Comparison of ENCODE assay signal across 8 cellular contexts in genomic region chr15:40322531-40323238, GRCh38. TPM values are rescaled to one million over a fixed set of nuclear protein-coding genes. Genes with fewer than 3 reads are reported as not detected.
DNase-seq lines count a peak whose midpoint lies in the region; ATAC-seq, FAIRE-seq and TF ChIP-seq lines count a peak whose summit lies in the region.

No MANE protein-coding gene starts in this region.

- no peak for FAIRE-seq in HTR-8/SVneo (lab: Jason Lieb, UNC)

- peaks cover 2% of the 10 kb centered on the region for H3K27me3 Mint-ChIP-seq in HFFc6 (ENCODE audit: insufficient read depth)

- in situ Hi-C loops in brain microvascular endothelial cell (cut with HindIII; ENCODE audit: low pct_ligation_motif_present, low sequenced_read_pairs), result no loop called here

- H3K4me3 ChIP-seq in brain microvascular endothelial cell (ENCODE audit: low read depth, low read length), result peak overlapping the region; percentile 29

- H3K27ac ChIP-seq in 22Rv1 (peak overlapping the region; percentile 65), brain microvascular endothelial cell (no peak overlapping the region)

- peaks cover 52% of the 10 kb centered on the region for H3K4me1 Mint-ChIP-seq in HFFc6 (ENCODE audit: low read depth)

- no peaks in the 10 kb centered on the region for H3K36me3 ChIP-seq in brain microvascular endothelial cell (replicated peaks)

- H3K27me3 ChIP-seq in brain microvascular endothelial cell (replicated peaks), result no peaks in the 10 kb centered on the region

- no peak overlapping the region for H3K27ac Mint-ChIP-seq in HFFc6

- peak overlapping the region; percentile 81 for H3K4me3 Mint-ChIP-seq in HFFc6

- no peaks in the 10 kb centered on the region for H3K9me3 Mint-ChIP-seq in HFFc6

- no peak for ATAC-seq in GM18517 (IDR thresholded peaks at IDR 0.05; ENCODE audit: unreplicated experiment)

- H3K36me3 Mint-ChIP-seq in HFFc6 (ENCODE audit: low read depth), result peaks cover 11% of the 10 kb centered on the region; the same call in 1 of the 2 replicates

- TF ChIP-seq CTCF in 22Rv1 (IDR thresholded peaks at IDR 0.05), result no peak
- no peak for TF ChIP-seq CTCF in HFFc6 (IDR thresholded peaks at IDR 0.05)
- no peak for TF ChIP-seq CTCF in brain microvascular endothelial cell (IDR thresholded peaks at IDR 0.05; ENCODE audit: low read depth, low read length, missing control alignments)

- DNase-seq in HFFc6 (no peak), brain microvascular endothelial cell (no peak), mesenteric fat pad (ENCODE audit: low spot score) (peak; percentile 82), medulla oblongata (ENCODE audit: extremely low spot score) (no peak), HTR-8/SVneo (ENCODE audit: insufficient read length, low spot score) (no peak), NCI-H1694 treated with DMSO at 0.1 percent for 48 hours (lab: John Stamatoyannopoulos, UW) (no peak)

RNA-seq across cellular contexts. Expression of gene INAFM2, which starts 0.8 kb away (rescaled TPM):
- 10 to 100 TPM; 19.6 to 32.8 (median 23.4) TPM for total RNA-seq in HFFc6 (2021; fragmentation: NEBNext Ultra II Directional; extraction: Animal tissue kit (Norgen Biotek cat#: 25700))
- total RNA-seq in mesenteric fat pad, result 27.9 TPM

RNA-seq across cellular contexts. Expression of gene PLCB2, which starts 14.9 kb away (rescaled TPM):
- total RNA-seq in HFFc6 (2021; fragmentation: NEBNext Ultra II Directional; extraction: Animal tissue kit (Norgen Biotek cat#: 25700)), result 1 to 10 TPM in 1 of 6 experiments, under 1 TPM in 5; 0.12 to 1.0 (median 0.48) TPM
- total RNA-seq in mesenteric fat pad, result 31.9 TPM

RNA-seq across cellular contexts. Expression of gene CCDC9B, which starts 18.1 kb away (rescaled TPM):
- total RNA-seq in HFFc6 (2021; fragmentation: NEBNext Ultra II Directional; extraction: Animal tissue kit (Norgen Biotek cat#: 25700)), result 10 to 100 TPM; 54.3 to 92.3 (median 57.9) TPM
- total RNA-seq in mesenteric fat pad, result 10.6 TPM

RNA-seq across cellular contexts. Expression of gene PHGR1, which starts 28.1 kb away (rescaled TPM):
- not detected for total RNA-seq in HFFc6 (2021; fragmentation: NEBNext Ultra II Directional; extraction: Animal tissue kit (Norgen Biotek cat#: 25700))
- total RNA-seq in mesenteric fat pad, result 2.7 TPM

RNA-seq across cellular contexts. Expression of gene DISP2, which starts 35.3 kb away (rescaled TPM):
- under 1 TPM; 0.03 to 0.26 (median 0.21) TPM for total RNA-seq in HFFc6 (2021; fragmentation: NEBNext Ultra II Directional; extraction: Animal tissue kit (Norgen Biotek cat#: 25700))
- 0.26 TPM for total RNA-seq in mesenteric fat pad

Comparison
In these comparisons a context has a peak if more than half of its experiments do, and no peak if none do; other contexts are left out.
1. RNA of gene PLCB2, which starts 14.9 kb away (total RNA-seq): 31.9 TPM in mesenteric fat pad (single experiment); 0.12 to 1.0 TPM in HFFc6; every median in the first group is over 10 times any median in the second.